Comparison of ENCODE assay signal across 10 cellular contexts in genomic region chr19:57321746-57322145, GRCh38. TPM values are rescaled to one million over a fixed set of nuclear protein-coding genes. Genes with fewer than 3 reads are reported as not detected.
DNase-seq lines count a peak whose midpoint lies in the region; ATAC-seq and TF ChIP-seq lines count a peak whose summit lies in the region.
"Had no signal": no experiment of that assay in that cellular context is flagged by ENCODE, and none has a peak within 500 bp of the region (broad histone marks: within the 10 kb centered on the region; RNA-seq: fewer than 3 reads in every experiment).

No MANE protein-coding gene starts in this region.

- H3K4me1 Mint-ChIP-seq in central memory CD8-positive, alpha-beta T cell = peaks cover 31% of the 10 kb centered on the region
- peaks cover 25% of the 10 kb centered on the region for H3K4me1 Mint-ChIP-seq in nephron

- H3K27me3 ChIP-seq in MG63 = no peaks in the 10 kb centered on the region
- H3K27me3 ChIP-seq: thyroid gland had no signal

- H3K36me3 Mint-ChIP-seq in central memory CD8-positive, alpha-beta T cell (ENCODE audit: insufficient read depth) = peaks cover 39% of the 10 kb centered on the region
- peaks cover 32% of the 10 kb centered on the region for H3K36me3 Mint-ChIP-seq in nephron (ENCODE audit: low read depth)

- peak overlapping the region; percentile 91 for H3K4me3 ChIP-seq in MG63

- H3K4me3 Mint-ChIP-seq in central memory CD8-positive, alpha-beta T cell = peak overlapping the region; percentile 92
- peak overlapping the region; percentile 91 to 98 (median 97) for H3K4me3 Mint-ChIP-seq in nephron

- no peak for TF ChIP-seq CTCF in nephron (IDR thresholded peaks at IDR 0.05; ENCODE audit: unreplicated experiment in 3 of 3)

- peak overlapping the region; percentile 84; the same call in 1 of the 2 replicates for H3K9ac ChIP-seq in ES-I3 (ENCODE audit: low read depth, low read length)

- DNase-seq in MG63 (no peak), hepatic stellate cell (ENCODE audit: low spot score) (no peak), NCI-H146 (lab: John Stamatoyannopoulos, UW) (no peak)
- DNase-seq in central memory CD8-positive, alpha-beta T cell (ENCODE audit: low spot score in 2 of 2) = no peak
- DNase-seq in central memory CD4-positive, alpha-beta T cell = no peak
- DNase-seq: SIG-M5, thyroid gland had no signal

- peaks cover 15% of the 10 kb centered on the region for H3K27me3 Mint-ChIP-seq in central memory CD8-positive, alpha-beta T cell
- H3K27me3 Mint-ChIP-seq in nephron (ENCODE audit: low read depth) = peaks cover 15% of the 10 kb centered on the region

- H3K36me3 ChIP-seq in ES-I3 (ENCODE audit: insufficient read depth, low read length) (peaks cover 7% of the 10 kb centered on the region), MG63 (peaks cover 47% of the 10 kb centered on the region)

- H3K27ac Mint-ChIP-seq in central memory CD8-positive, alpha-beta T cell (ENCODE audit: low read depth) = peak overlapping the region; percentile 35
- H3K27ac Mint-ChIP-seq in nephron = peak overlapping the region in 2 of 3 experiments; percentile 76 to 85

- H3K9me3 Mint-ChIP-seq in central memory CD8-positive, alpha-beta T cell = no peaks in the 10 kb centered on the region
- H3K9me3 Mint-ChIP-seq in nephron = no peaks in the 10 kb centered on the region

- H3K9me3 ChIP-seq in ES-I3 (ENCODE audit: control insufficient read depth, insufficient read depth, low read length) (no peaks in the 10 kb centered on the region), MG63 (no peaks in the 10 kb centered on the region)
- H3K9me3 ChIP-seq: thyroid gland had no signal

- no peak for ATAC-seq in central memory CD8-positive, alpha-beta T cell (replicated peaks; ENCODE audit: extremely low read depth, poor library complexity, severe bottlenecking)
- ATAC-seq in HG03108 (IDR thresholded peaks at IDR 0.05; ENCODE audit: unreplicated experiment) = no peak

- H3K4me1 ChIP-seq in ES-I3 (ENCODE audit: insufficient read depth, low read length) = no peaks in the 10 kb centered on the region

RNA-seq across cellular contexts. Expression of gene ZNF543, which starts 1.5 kb away (rescaled TPM):
- 7.6 and 10.0 TPM in 2 replicates for total RNA-seq in MG63 (2014; rRNA removed; shearing (Covaris generic); ENCODE audit: low replicate concordance)

RNA-seq across cellular contexts. Expression of gene ZNF304, which starts 29.3 kb away (rescaled TPM):
- 10.6 and 11.9 TPM in 2 replicates for total RNA-seq in MG63 (2014; rRNA removed; shearing (Covaris generic); ENCODE audit: low replicate concordance)

RNA-seq across cellular contexts. Expression of gene ZNF460, which starts 41.5 kb away (rescaled TPM):
- 24.9 and 37.9 TPM in 2 replicates for total RNA-seq in MG63 (2014; rRNA removed; shearing (Covaris generic); ENCODE audit: low replicate concordance)

RNA-seq across cellular contexts. Expression of gene TRAPPC2B, which starts 41.6 kb away (rescaled TPM):
- 13.6 and 42.5 TPM in 2 replicates for total RNA-seq in MG63 (2014; rRNA removed; shearing (Covaris generic); ENCODE audit: low replicate concordance)

RNA-seq across cellular contexts. Expression of gene ZNF547, which starts 41.6 kb away (rescaled TPM):
- total RNA-seq in MG63 (2014; rRNA removed; shearing (Covaris generic); ENCODE audit: low replicate concordance) = 6.5 and 10.6 TPM in 2 replicates
